Comparison of ENCODE assay signal across 2 cellular contexts in the genomic region with DNA sequence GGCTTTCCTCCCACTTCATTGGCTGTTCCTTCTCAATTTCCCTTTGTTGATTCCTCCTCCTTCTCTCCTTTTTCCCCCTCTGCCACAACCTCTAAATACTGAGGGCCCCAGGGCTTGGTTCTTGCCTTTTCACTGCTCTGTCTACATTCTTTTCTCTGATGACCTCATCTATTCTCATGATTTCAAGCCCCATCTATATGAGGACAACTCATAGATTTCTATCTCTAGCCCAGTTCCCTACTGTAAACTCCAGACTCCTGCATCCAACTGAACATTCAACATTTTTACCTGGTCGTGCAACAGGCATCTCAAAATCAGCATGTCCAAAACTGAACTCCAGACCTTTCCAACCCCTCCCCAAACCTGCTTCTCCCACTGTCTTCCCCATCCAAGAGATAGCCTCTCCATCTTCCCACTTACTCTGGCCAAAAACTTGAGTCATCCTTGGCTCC.
TF ChIP-seq lines count a peak whose summit lies in the region.

No MANE protein-coding gene starts in this region.

TF ChIP-seq in HepG2, 621 proteins besides CTCF, POLR2A, EP300 and RAD21:
- TF ChIP-seq, protein P1, sequence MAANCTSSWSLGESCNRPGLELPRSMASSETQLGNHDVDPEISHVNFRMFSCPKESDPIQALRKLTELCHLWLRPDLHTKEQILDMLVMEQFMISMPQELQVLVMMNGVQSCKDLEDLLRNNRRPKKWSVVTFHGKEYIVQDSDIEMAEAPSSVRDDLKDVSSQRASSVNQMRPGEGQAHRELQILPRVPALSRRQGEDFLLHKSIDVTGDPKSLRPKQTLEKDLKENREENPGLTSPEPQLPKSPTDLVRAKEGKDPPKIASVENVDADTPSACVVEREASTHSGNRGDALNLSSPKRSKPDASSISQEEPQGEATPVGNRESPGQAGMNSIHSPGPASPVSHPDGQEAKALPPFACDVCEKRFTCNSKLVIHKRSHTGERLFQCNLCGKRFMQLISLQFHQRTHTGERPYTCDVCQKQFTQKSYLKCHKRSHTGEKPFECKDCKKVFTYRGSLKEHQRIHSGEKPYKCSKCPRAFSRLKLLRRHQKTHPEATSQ (CRISPR knock-in tag; IDR thresholded peaks at IDR 0.05; ENCODE audit: borderline replicate concordance), result no peak
- TF ChIP-seq ATF7 (IDR thresholded peaks at IDR 0.05) (peak; percentile 89), ATF7 (CRISPR knock-in tag; IDR thresholded peaks at IDR 0.05) (no peak)

TF ChIP-seq in SK-N-SH, 30 proteins besides CTCF, POLR2A, EP300 and RAD21:
- peak; percentile 52; the same call in 1 of the 2 replicates for TF ChIP-seq JUND (IDR thresholded peaks at IDR 0.05)
- TF ChIP-seq NRF1 (IDR thresholded peaks at IDR 0.05; ENCODE audit: low read depth, low read length), result no peak
- peak; percentile 38; the same call in 1 of the 2 replicates for TF ChIP-seq FOSL2 (IDR thresholded peaks at IDR 0.05; ENCODE audit: borderline replicate concordance, low read depth)
- peak; percentile 16; the same call in 1 of the 2 replicates for TF ChIP-seq TCF12 (IDR thresholded peaks at IDR 0.05)
